ENCODE assay signal across 3 cellular contexts in the genomic region with DNA sequence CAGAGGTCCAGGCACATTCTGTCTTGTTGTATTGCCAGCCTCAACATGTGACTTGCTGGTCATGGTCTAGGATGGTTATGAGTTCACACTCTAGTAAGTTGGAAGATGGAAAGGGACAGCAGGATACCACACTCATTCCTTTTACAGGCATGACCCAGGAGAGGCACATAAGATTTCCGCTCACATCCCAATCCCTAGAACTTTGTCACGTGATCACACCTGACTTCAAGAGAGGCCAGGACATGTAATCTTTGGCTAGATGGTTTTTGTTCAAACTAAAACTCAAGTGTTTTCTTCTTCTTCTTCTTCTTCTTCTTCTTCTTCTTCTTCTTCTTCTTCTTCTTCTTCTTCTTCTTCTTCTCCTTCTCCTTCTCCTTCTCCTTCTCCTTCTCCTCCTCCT.
TF ChIP-seq lines count a peak whose summit lies in the region.

No MANE protein-coding gene starts in this region.

TF ChIP-seq in A549, 52 proteins besides CTCF, POLR2A, EP300 and RAD21:
- no peak for TF ChIP-seq JUN (IDR thresholded peaks at IDR 0.05)
- TF ChIP-seq TFCP2L1 (CRISPR knock-in tag; IDR thresholded peaks at IDR 0.05) = no peak
- TF ChIP-seq, protein P1, sequence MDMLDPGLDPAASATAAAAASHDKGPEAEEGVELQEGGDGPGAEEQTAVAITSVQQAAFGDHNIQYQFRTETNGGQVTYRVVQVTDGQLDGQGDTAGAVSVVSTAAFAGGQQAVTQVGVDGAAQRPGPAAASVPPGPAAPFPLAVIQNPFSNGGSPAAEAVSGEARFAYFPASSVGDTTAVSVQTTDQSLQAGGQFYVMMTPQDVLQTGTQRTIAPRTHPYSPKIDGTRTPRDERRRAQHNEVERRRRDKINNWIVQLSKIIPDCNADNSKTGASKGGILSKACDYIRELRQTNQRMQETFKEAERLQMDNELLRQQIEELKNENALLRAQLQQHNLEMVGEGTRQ (IDR thresholded peaks at IDR 0.05) = peak; percentile 32; the same call in 1 of the 2 replicates
TF ChIP-seq in A549: peak in this region for 1.

TF ChIP-seq in HEK293, 187 proteins besides CTCF, POLR2A, EP300 and RAD21:
- TF ChIP-seq ZNF174 (tag by site-specific recombination; IDR thresholded peaks at IDR 0.05) = no peak
- TF ChIP-seq, protein P2, sequence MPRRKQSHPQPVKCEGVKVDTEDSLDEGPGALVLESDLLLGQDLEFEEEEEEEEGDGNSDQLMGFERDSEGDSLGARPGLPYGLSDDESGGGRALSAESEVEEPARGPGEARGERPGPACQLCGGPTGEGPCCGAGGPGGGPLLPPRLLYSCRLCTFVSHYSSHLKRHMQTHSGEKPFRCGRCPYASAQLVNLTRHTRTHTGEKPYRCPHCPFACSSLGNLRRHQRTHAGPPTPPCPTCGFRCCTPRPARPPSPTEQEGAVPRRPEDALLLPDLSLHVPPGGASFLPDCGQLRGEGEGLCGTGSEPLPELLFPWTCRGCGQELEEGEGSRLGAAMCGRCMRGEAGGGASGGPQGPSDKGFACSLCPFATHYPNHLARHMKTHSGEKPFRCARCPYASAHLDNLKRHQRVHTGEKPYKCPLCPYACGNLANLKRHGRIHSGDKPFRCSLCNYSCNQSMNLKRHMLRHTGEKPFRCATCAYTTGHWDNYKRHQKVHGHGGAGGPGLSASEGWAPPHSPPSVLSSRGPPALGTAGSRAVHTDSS (tag by site-specific recombination; IDR thresholded peaks at IDR 0.05) = 0 out of 2 replicates have a peak, but pooled peaks have one; percentile 36

TF ChIP-seq in GM12878, 131 proteins besides CTCF, POLR2A, EP300 and RAD21:
- peak; percentile 40; the same call in 1 of the 2 replicates for TF ChIP-seq RAD51 (IDR thresholded peaks at IDR 0.05)
- no peak for TF ChIP-seq ZSCAN29 (IDR thresholded peaks at IDR 0.05)
